Comparison of ENCODE assay signal across 8 cellular contexts in genomic region chr5:147453901-147454814, GRCh38. TPM values are rescaled to one million over a fixed set of nuclear protein-coding genes. Genes with fewer than 3 reads are reported as not detected.
A peak's percentile ranks its signal among the peaks of the same experiment; 100 is the strongest.
DNase-seq lines count a peak whose midpoint lies in the region; ATAC-seq, FAIRE-seq and TF ChIP-seq lines count a peak whose summit lies in the region.

No MANE protein-coding gene starts in this region.

- ATAC-seq in GM21390 (IDR thresholded peaks at IDR 0.05; ENCODE audit: unreplicated experiment), result peak; percentile 81

- WGBS in esophagus, 2 donors, result 3% methylated on average over 53 to 54 of the region's 54 CpGs

- POLR2A ChIA-PET in Caco-2 (lab: Charles Lee), result interaction anchor here (0.7 to 0.9 kb wide), 2 partner anchors 124 to 1166 kb away, joined by 4 read pairs; no protein-coding TSS in a partner anchor

- no peaks in the 10 kb centered on the region for H3K9me3 ChIP-seq in Caco-2
- H3K9me3 ChIP-seq in NT2/D1 (ENCODE audit: insufficient read depth, low read length), result no peaks in the 10 kb centered on the region
- peaks cover 0 to 2% of the 10 kb centered on the region in 2 donors for H3K9me3 ChIP-seq in esophagus (ENCODE audit: control insufficient read depth in 2 of 2, insufficient read depth in 1 of 2, low read depth in 1 of 2, low read length in 1 of 2)
- no peaks in the 10 kb centered on the region for H3K9me3 ChIP-seq in muscle layer of colon (ENCODE audit: low read length)

- peaks cover 9% of the 10 kb centered on the region for H3K36me3 Mint-ChIP-seq in Caco-2 (ENCODE audit: insufficient read depth, unreplicated experiment)
- no peaks in the 10 kb centered on the region for H3K36me3 Mint-ChIP-seq in activated T-cell treated with anti-CD3 and anti-CD28 coated beads, Interleukin-2, amount 50 U/mL, for 24 hours (ENCODE audit: low read depth)

- no peak for FAIRE-seq in HTR-8/SVneo (lab: Jason Lieb, UNC)

- H3K27ac Mint-ChIP-seq in Caco-2 (ENCODE audit: unreplicated experiment), result peak overlapping the region; percentile 73
- H3K27ac Mint-ChIP-seq in activated T-cell treated with anti-CD3 and anti-CD28 coated beads, Interleukin-2, amount 50 U/mL, for 24 hours, result peak overlapping the region; percentile 37

- no peaks in the 10 kb centered on the region for H3K27me3 ChIP-seq in Caco-2 (replicated peaks; ENCODE audit: control insufficient read depth, insufficient read depth, low read length)
- no peaks in the 10 kb centered on the region for H3K27me3 ChIP-seq in NT2/D1 (ENCODE audit: insufficient read depth, insufficient read length)
- no peaks in the 10 kb centered on the region for H3K27me3 ChIP-seq in esophagus (ENCODE audit: control insufficient read depth in 1 of 2, insufficient read depth in 2 of 2, low read length in 2 of 2)
- H3K27me3 ChIP-seq in muscle layer of colon (ENCODE audit: control insufficient read depth in 1 of 2, insufficient read depth in 2 of 2, low read length in 2 of 2), result no peaks in the 10 kb centered on the region

- intact Hi-C loops in Caco-2 (cut with micrococcal nuclease; ENCODE audit: unreplicated experiment), result loop anchor here (1.0 kb wide), 5 partner anchors 22 to 230 kb away; no protein-coding TSS in a partner anchor

- H3K4me1 Mint-ChIP-seq in Caco-2 (ENCODE audit: low read depth, unreplicated experiment), result peaks cover 23% of the 10 kb centered on the region
- peaks cover 7% of the 10 kb centered on the region for H3K4me1 Mint-ChIP-seq in activated T-cell treated with anti-CD3 and anti-CD28 coated beads, Interleukin-2, amount 50 U/mL, for 24 hours (ENCODE audit: low read depth)

- CTCF ChIA-PET in Caco-2 (lab: Charles Lee), result interaction anchor here (0.6 to 1.8 kb wide), 13 partner anchors 20 to 921 kb away, joined by 3 to 30 read pairs (median 4); no protein-coding TSS in a partner anchor

- H3K9ac ChIP-seq in NT2/D1 (ENCODE audit: insufficient read length, low read depth) (peak overlapping the region; percentile 74), muscle layer of colon (ENCODE audit: low read length) (peak overlapping the region; percentile 63)

- no TSS peak for BruUV-seq in Caco-2 (replicated peaks; lab: Mats Ljungman, UMichigan)

- DNase-seq in Caco-2 (peak; percentile 88 to 94), HTR-8/SVneo (ENCODE audit: insufficient read length, low spot score) (peak; percentile 73), NT2/D1 (ENCODE audit: low read depth, low spot score) (peak; percentile 78)
- DNase-seq in activated T-cell treated with anti-CD3 and anti-CD28 coated beads, Interleukin-2, amount 50 U/mL, for 24 hours, result peak; percentile 76
- DNase-seq in stimulated activated CD8-positive, alpha-beta memory T cell treated with anti-CD3 and anti-CD28 coated beads, Interleukin-4, amount 100 ng/mL, for 48 hours, result peak; percentile 86

- TF ChIP-seq CTCF in Caco-2 (IDR thresholded peaks at IDR 0.05; ENCODE audit: insufficient read depth in 1 of 2, low read depth in 1 of 2, low read length in 1 of 2, severe bottlenecking in 1 of 2, unreplicated experiment in 1 of 2), result peak; percentile 93 to 95

- H3K4me1 ChIP-seq in Caco-2 (peaks cover 29% of the 10 kb centered on the region), NT2/D1 (ENCODE audit: insufficient read depth, insufficient read length) (peaks cover 3% of the 10 kb centered on the region), esophagus (ENCODE audit: control insufficient read depth in 2 of 2, insufficient read depth in 2 of 2, low read length in 1 of 2) (peaks cover 2 to 3% of the 10 kb centered on the region in 2 donors), muscle layer of colon (ENCODE audit: insufficient read depth, low read length) (peaks cover 45% of the 10 kb centered on the region)

- no peaks in the 10 kb centered on the region for H3K9me3 Mint-ChIP-seq in Caco-2 (ENCODE audit: unreplicated experiment)
- H3K9me3 Mint-ChIP-seq in activated T-cell treated with anti-CD3 and anti-CD28 coated beads, Interleukin-2, amount 50 U/mL, for 24 hours, result no peaks in the 10 kb centered on the region

- H3K4me3 Mint-ChIP-seq in Caco-2 (ENCODE audit: unreplicated experiment), result peak overlapping the region; percentile 85
- peak overlapping the region; percentile 83 for H3K4me3 Mint-ChIP-seq in activated T-cell treated with anti-CD3 and anti-CD28 coated beads, Interleukin-2, amount 50 U/mL, for 24 hours

- H3K36me3 ChIP-seq in Caco-2 (ENCODE audit: control insufficient read depth, insufficient read depth, low read length) (no peaks in the 10 kb centered on the region), NT2/D1 (ENCODE audit: insufficient read depth, insufficient read length, low read length) (no peaks in the 10 kb centered on the region), esophagus (ENCODE audit: control insufficient read depth in 2 of 2, insufficient read depth in 2 of 2, low read length in 1 of 2) (no peaks in the 10 kb centered on the region), muscle layer of colon (ENCODE audit: insufficient read depth, low read length) (peaks cover 5% of the 10 kb centered on the region)

- H3K4me3 ChIP-seq in Caco-2 (ENCODE audit: low read depth, low read length) (peak overlapping the region; percentile 92), NT2/D1 (ENCODE audit: insufficient read length, low read depth) (peak overlapping the region; percentile 36), esophagus (ENCODE audit: low read depth in 1 of 2, low read length in 2 of 2) (peak overlapping the region; percentile 60 to 64), muscle layer of colon (ENCODE audit: low read depth in 1 of 2, low read length in 2 of 2) (peak overlapping the region; percentile 75 to 77)

- H3K27me3 Mint-ChIP-seq in Caco-2 (ENCODE audit: insufficient read depth, unreplicated experiment), result no peaks in the 10 kb centered on the region
- peaks cover 87% of the 10 kb centered on the region for H3K27me3 Mint-ChIP-seq in activated T-cell treated with anti-CD3 and anti-CD28 coated beads, Interleukin-2, amount 50 U/mL, for 24 hours

- H3K27ac ChIP-seq in esophagus (ENCODE audit: low read depth in 2 of 2, low read length in 1 of 2), result peak overlapping the region; percentile 86 to 90
- H3K27ac ChIP-seq in muscle layer of colon (ENCODE audit: low read depth, low read length), result peak overlapping the region; percentile 83

RNA-seq across cellular contexts. Expression of gene DPYSL3, which starts 55.7 kb away (rescaled TPM):
- 106 and 109 TPM in 2 replicates for total RNA-seq in Caco-2 (2022)
- polyA plus RNA-seq in esophagus, result 10 to 100 TPM in 1 of 2 donors, 1 to 10 TPM in 1; 7.2 to 22.1 TPM

Comparison
In these comparisons a context has a peak if more than half of its experiments do, and no peak if none do; other contexts are left out.
1. Peak in every context shown above with its lines: DNase-seq, ATAC-seq, H3K4me3 ChIP-seq and H3K27ac ChIP-seq.
2. H3K4me3 ChIP-seq: peak in every context shown above with its lines; median percentile 92 in Caco-2; 76 in muscle layer of colon; 62 in esophagus; 36 in NT2/D1.